In genomic region chr5:137754236-137754960, GRCh38 we compare ENCODE assay signal across 8 cellular contexts. TPM values are rescaled to one million over a fixed set of nuclear protein-coding genes. Genes with fewer than 3 reads are reported as not detected.
DNase-seq lines count a peak whose midpoint lies in the region; ATAC-seq and TF ChIP-seq lines count a peak whose summit lies in the region.

Gene HNRNPA0 (minus strand): TSS chr5:137754363. CDS start chr5:137754066, 297 bp downstream.

- CTCF ChIA-PET in OCI-LY7 (lab: Charles Lee; ENCODE audit: unreplicated experiment) = interaction anchor here (0.6 kb wide), 1 partner anchor 41 kb away, joined by 5 read pairs; no protein-coding TSS in a partner anchor

- H2AFZ ChIP-seq in OCI-LY7 (ENCODE audit: low read length) = peak within 1 kb of the TSS; percentile 70

- H3K79me2 ChIP-seq in OCI-LY7 (ENCODE audit: insufficient read depth, low read depth, low read length) = peaks cover 48% of the 10 kb centered on the region

- H3K4me3 ChIP-seq in OCI-LY7 (ENCODE audit: low read depth, low read length, poor library complexity, severe bottlenecking) = peak within 1 kb of the TSS; percentile 99
- peak within 1 kb of the TSS; percentile 92 for H3K4me3 ChIP-seq in epithelial cell of esophagus (ENCODE audit: low read length)
- H3K4me3 ChIP-seq in mucosa of descending colon = peak within 1 kb of the TSS; percentile 62

- H3K9me3 ChIP-seq in OCI-LY7 (ENCODE audit: low read length) (0 out of 2 replicates have a peak, but pooled peaks cover 6% of the 10 kb centered on the region), mucosa of descending colon (no peaks in the 10 kb centered on the region)

- POLR2A ChIA-PET in OCI-LY7 (lab: Charles Lee) = interaction anchor here (0.7 to 1.5 kb wide), 3 partner anchors 12 to 694 kb away, joined by 3 to 5 read pairs (median 4); no protein-coding TSS in a partner anchor

- H3K4me1 ChIP-seq in OCI-LY7 (ENCODE audit: insufficient read depth, low read length, poor library complexity, severe bottlenecking) = peaks cover 23% of the 10 kb centered on the region
- H3K4me1 ChIP-seq in mucosa of descending colon (ENCODE audit: low read depth) = peaks cover 18% of the 10 kb centered on the region

- H3K27ac ChIP-seq in OCI-LY7 (ENCODE audit: low read depth, low read length, poor library complexity, severe bottlenecking) = peak within 1 kb of the TSS; percentile 72

- BruUV-seq in OCI-LY7 (replicated peaks; lab: Mats Ljungman, UMichigan) = no TSS peak

- H3K9me2 ChIP-seq in OCI-LY7 (ENCODE audit: insufficient read depth, low read length) = no peaks in the 10 kb centered on the region

- peak within 1 kb of the TSS; percentile 75 for H3K4me2 ChIP-seq in OCI-LY7 (ENCODE audit: low read length)

- H4K20me1 ChIP-seq in OCI-LY7 (ENCODE audit: insufficient read depth, low read length) = peaks cover 38% of the 10 kb centered on the region

- intact Hi-C loops in OCI-LY7 (cut with micrococcal nuclease; ENCODE audit: unreplicated experiment) (loop anchor here (5.0 to 10.0 kb wide), 2 partner anchors 677 to 1590 kb away; no protein-coding TSS in a partner anchor), mucosa of descending colon (cut with DNase I, micrococcal nuclease) (no loop called here)

- H3K36me3 ChIP-seq in OCI-LY7 (ENCODE audit: insufficient read depth, low read length) (peaks cover 46% of the 10 kb centered on the region), mucosa of descending colon (ENCODE audit: low read depth) (no peaks in the 10 kb centered on the region)

- TF ChIP-seq CTCF in OCI-LY7 (conservative IDR thresholded peaks at IDR 0.05; ENCODE audit: low read length) (no peak), epithelial cell of esophagus (IDR thresholded peaks at IDR 0.05; ENCODE audit: insufficient read depth, low read depth, low read length, missing control alignments) (no peak), mucosa of descending colon (IDR thresholded peaks at IDR 0.05) (no peak)

- DNase-seq in DMS 273 (lab: John Stamatoyannopoulos, UW; ENCODE audit: unreplicated experiment) (peak; percentile 98), HuH-7.5 (ENCODE audit: low spot score) (peak; percentile 92), OCI-LY7 (ENCODE audit: low spot score) (peak; percentile 98), activated T-cell treated with anti-CD3 and anti-CD28 coated beads for 1 hour (ENCODE audit: low read depth) (peak; percentile 97), epithelial cell of esophagus (ENCODE audit: low read depth) (peak; percentile 98), mucosa of descending colon (peak; percentile 97 to 98 (median 98))
- DNase-seq in stimulated activated CD8-positive, alpha-beta memory T cell treated with anti-CD3 and anti-CD28 coated beads, Interleukin-4, amount 100 ng/mL, for 24 hours (ENCODE audit: low read depth) = peak; percentile 95

- ATAC-seq in GM21526 (IDR thresholded peaks at IDR 0.05; ENCODE audit: low FRiP score, unreplicated experiment) (peak; percentile 71), mucosa of descending colon (peak; percentile 93)

RNA-seq across cellular contexts. Expression of gene HNRNPA0, which starts in this region (rescaled TPM):
- total RNA-seq in OCI-LY7 (2014; rRNA removed; shearing (Covaris generic)) = 20.6 and 25.8 TPM in 2 replicates
- total RNA-seq in OCI-LY7 (2022) (46.0 and 50.3 TPM in 2 replicates), mucosa of descending colon (10 to 100 TPM; 16.9 to 27.9 (median 24.2) TPM)

Comparison
In these comparisons a context has a peak if more than half of its experiments do, and no peak if none do; other contexts are left out.
1. Peak in every context shown above with its lines: DNase-seq, ATAC-seq, H3K4me3 ChIP-seq and H3K27ac ChIP-seq.